In the genomic region with DNA sequence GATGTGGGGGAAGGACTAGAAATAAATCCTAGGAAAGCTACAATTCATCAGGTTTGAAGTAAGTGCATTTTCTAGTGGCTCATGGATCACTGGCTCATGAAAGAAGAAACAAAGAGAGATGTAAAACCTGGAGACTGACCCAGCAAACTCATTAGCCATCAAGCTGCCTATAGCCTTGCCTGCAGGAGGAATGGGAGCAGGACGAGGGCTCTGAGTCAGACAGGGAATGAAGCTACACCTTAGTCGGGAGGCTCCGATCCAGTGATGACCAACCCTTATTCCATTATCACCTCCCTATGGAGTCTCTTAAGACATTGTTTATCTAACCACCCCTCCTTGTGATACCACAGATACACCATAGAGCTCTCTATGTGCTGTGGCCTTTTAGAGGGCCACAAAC, we compare ENCODE assay signal across 21 cellular contexts.
DNase-seq lines count a peak whose midpoint lies in the region; ATAC-seq, FAIRE-seq and TF ChIP-seq lines count a peak whose summit lies in the region.
"Had no signal": no experiment of that assay in that cellular context is flagged by ENCODE, and none has a peak within 500 bp of the region (broad histone marks: within the 10 kb centered on the region; RNA-seq: fewer than 3 reads in every experiment).

No MANE protein-coding gene starts in this region.

- TF ChIP-seq POLR2A in HCT116 (IDR thresholded peaks at IDR 0.05; ENCODE audit: borderline replicate concordance, extremely low read depth, insufficient read depth, insufficient read length) (no peak), thyroid gland (IDR thresholded peaks at IDR 0.05) (no peak)

- DNase-seq in HCT116 (ENCODE audit: low read depth, low spot score) (no peak), bronchial epithelial cell (ENCODE audit: low read depth) (peak; percentile 61), iPS-NIHi7 (ENCODE audit: extremely low spot score) (peak; percentile 44), thyroid gland (peak; percentile 60 to 63), NCI-H2107 treated with DMSO at 0.1 percent for 48 hours (lab: John Stamatoyannopoulos, UW; ENCODE audit: unreplicated experiment) (no peak), SW 1271 (lab: John Stamatoyannopoulos, UW) (no peak)
- DNase-seq in activated CD4-positive, alpha-beta T cell treated with anti-CD3 and anti-CD28 coated beads, Interleukin-2, amount 10 ng/mL, durations not matched to agents 24 days and 14 days = no peak
- DNase-seq: H9, IMR-90, NCI-H1105 treated with DMSO at 0.1 percent for 48 hours, NCI-H1694, NCI-H2081, NCI-H2171 treated with DMSO at 0.1 percent for 48 hours, NCI-H524 treated with DMSO at 0.1 percent for 48 hours, NCI-H82, OCI-M1, Right ventricle myocardium superior had no signal

- H3K36me3 ChIP-seq in HCT116 (ENCODE audit: control insufficient read depth in 1 of 2, insufficient read depth in 2 of 2, low read length in 2 of 2) (no peaks in the 10 kb centered on the region), bronchial epithelial cell (ENCODE audit: control insufficient read depth, insufficient read depth, low read length) (no peaks in the 10 kb centered on the region), thyroid gland (no peaks in the 10 kb centered on the region)

- 0 out of 2 replicates have a peak, but pooled peaks have one; percentile 26 for ATAC-seq in HCT116
- ATAC-seq: A549 had no signal

- H3K4me2 ChIP-seq in HCT116 (ENCODE audit: low read length) = no peak overlapping the region
- H3K4me2 ChIP-seq: A549, KMS-11 had no signal

- WGBS in thyroid gland, 2 donors = 18 to 33% methylated on average over 3 of the region's 3 CpGs

- H3K9me3 ChIP-seq in HCT116 (ENCODE audit: control insufficient read depth in 1 of 2, insufficient read depth in 1 of 2, low read depth in 1 of 2, low read length in 2 of 2) = no peaks in the 10 kb centered on the region
- no peaks in the 10 kb centered on the region for H3K9me3 ChIP-seq in thyroid gland
- H3K9me3 ChIP-seq: A549 had no signal

- H3K27me3 ChIP-seq in HCT116 (ENCODE audit: insufficient read depth, low read length) (peaks cover 41% of the 10 kb centered on the region), bronchial epithelial cell (ENCODE audit: control insufficient read depth, insufficient read depth, low read length) (no peaks in the 10 kb centered on the region), thyroid gland (no peaks in the 10 kb centered on the region)

- no peaks in the 10 kb centered on the region for H3K36me3 Mint-ChIP-seq in activated CD4-positive, alpha-beta T cell treated with anti-CD3 and anti-CD28 coated beads, Interleukin-2, amount 10 ng/mL, durations not matched to agents 24 days and 14 days (ENCODE audit: low read depth)
- H3K36me3 Mint-ChIP-seq: CD14-positive monocyte had no signal

- no peaks in the 10 kb centered on the region for H3K27me3 Mint-ChIP-seq in activated CD4-positive, alpha-beta T cell treated with anti-CD3 and anti-CD28 coated beads, Interleukin-2, amount 10 ng/mL, durations not matched to agents 24 days and 14 days

- H4K20me1 ChIP-seq in HCT116 (ENCODE audit: insufficient read depth) = no peaks in the 10 kb centered on the region

- no peak overlapping the region for H3K27ac ChIP-seq in HCT116 (ENCODE audit: low read depth, low read length)
- no peak overlapping the region for H3K27ac ChIP-seq in thyroid gland
- H3K27ac ChIP-seq: A549, KMS-11 had no signal

- no peaks in the 10 kb centered on the region for H3K4me1 Mint-ChIP-seq in activated CD4-positive, alpha-beta T cell treated with anti-CD3 and anti-CD28 coated beads, Interleukin-2, amount 10 ng/mL, durations not matched to agents 24 days and 14 days
- H3K4me1 Mint-ChIP-seq: B cell had no signal

- RAD21 ChIA-PET in HCT116 (lab: Charles Lee; ENCODE audit: low non-redundant PET in 1 of 2, low total read pairs in 2 of 2, uncharacterized antibody in 2 of 2, unreplicated experiment in 2 of 2) = no interaction called here

- H3K27ac Mint-ChIP-seq in activated CD4-positive, alpha-beta T cell treated with anti-CD3 and anti-CD28 coated beads, Interleukin-2, amount 10 ng/mL, durations not matched to agents 24 days and 14 days = no peak overlapping the region
- H3K27ac Mint-ChIP-seq: B cell, CD14-positive monocyte, H9 had no signal

- intact Hi-C loops in HCT116 (cut with micrococcal nuclease) = loop anchor here (5.0 to 10.0 kb wide), 2 partner anchors 516 to 804 kb away; no protein-coding TSS in a partner anchor
- intact Hi-C loops in thyroid gland (cut with DNase I) = no loop called here
- intact Hi-C loops in activated CD4-positive, alpha-beta T cell treated with anti-CD3 and anti-CD28 coated beads, Interleukin-2, amount 10 ng/mL, durations not matched to agents 24 days and 14 days (cut with micrococcal nuclease) = no loop called here

- no TSS peak for BruUV-seq in HCT116 (replicated peaks; lab: Mats Ljungman, UMichigan)

- H3K79me2 ChIP-seq in HCT116 (ENCODE audit: insufficient read depth, low read length) = no peaks in the 10 kb centered on the region

- POLR2A ChIA-PET in HCT116 (lab: Charles Lee) = no interaction called here

- H3K4me3 ChIP-seq in HCT116 (replicated peaks in 1 of 2; ENCODE audit: low read depth in 1 of 2, low read length in 2 of 2) (no peak overlapping the region), bronchial epithelial cell (ENCODE audit: low read depth, low read length) (no peak overlapping the region), thyroid gland (replicated peaks in 1 of 3) (no peak overlapping the region)
- H3K4me3 ChIP-seq: A549 had no signal

- H3K4me1 ChIP-seq in HCT116 (ENCODE audit: control insufficient read depth in 1 of 2, insufficient read depth in 2 of 2, low read length in 2 of 2) = no peaks in the 10 kb centered on the region
- H3K4me1 ChIP-seq in thyroid gland = peaks cover 3 to 19% of the 10 kb centered on the region in 2 donors
- H3K4me1 ChIP-seq: A549 had no signal

- H3K4me3 Mint-ChIP-seq in activated CD4-positive, alpha-beta T cell treated with anti-CD3 and anti-CD28 coated beads, Interleukin-2, amount 10 ng/mL, durations not matched to agents 24 days and 14 days = no peak overlapping the region
- H3K4me3 Mint-ChIP-seq: B cell, CD14-positive monocyte, H9 had no signal

- H3K9me3 Mint-ChIP-seq in activated CD4-positive, alpha-beta T cell treated with anti-CD3 and anti-CD28 coated beads, Interleukin-2, amount 10 ng/mL, durations not matched to agents 24 days and 14 days = no peaks in the 10 kb centered on the region
- H3K9me3 Mint-ChIP-seq: H9 had no signal

- no peak for TF ChIP-seq CTCF in HCT116 (IDR thresholded peaks at IDR 0.05 in 2 of 3, conservative IDR thresholded peaks at IDR 0.05 in 1 of 3; ENCODE audit: borderline replicate concordance in 1 of 3, insufficient read depth in 1 of 3, low read depth in 2 of 3, low read length in 2 of 3)
- TF ChIP-seq CTCF in bronchial epithelial cell (IDR thresholded peaks at IDR 0.05; ENCODE audit: insufficient read depth, low read length, severe bottlenecking) = no peak
- TF ChIP-seq CTCF in thyroid gland (IDR thresholded peaks at IDR 0.05) = no peak

- H3K9me2 ChIP-seq in HCT116 (ENCODE audit: insufficient read depth) = no peaks in the 10 kb centered on the region

- FAIRE-seq in bronchial epithelial cell (lab: Jason Lieb, UNC) = no peak
- FAIRE-seq: A549 had no signal

- no peak overlapping the region for H2AFZ ChIP-seq in HCT116 (ENCODE audit: low read depth, low read length, poor library complexity, severe bottlenecking)

- TF ChIP-seq RAD21 in HCT116 (IDR thresholded peaks at IDR 0.05; ENCODE audit: low read depth) = no peak

- H3K9ac ChIP-seq in HCT116 (ENCODE audit: low read length) = no peak overlapping the region
- H3K9ac ChIP-seq: KMS-11 had no signal

- CTCF ChIA-PET in HCT116 (lab: Charles Lee) = no interaction called here

TF ChIP-seq in HCT116, 20 proteins besides CTCF, POLR2A, EP300 and RAD21:
- no peak for TF ChIP-seq SIN3A (IDR thresholded peaks at IDR 0.05; ENCODE audit: low read depth)
- TF ChIP-seq EZH2 (IDR thresholded peaks at IDR 0.05) = no peak
- TF ChIP-seq CEBPB (IDR thresholded peaks at IDR 0.05; ENCODE audit: low read depth) = no peak
- TF ChIP-seq YY1 (IDR thresholded peaks at IDR 0.05; ENCODE audit: extremely low read depth, insufficient replicate concordance, low read depth, low read length) = no peak
- no peak for TF ChIP-seq SP1 (IDR thresholded peaks at IDR 0.05; ENCODE audit: low read depth)
- TF ChIP-seq EGR1 (IDR thresholded peaks at IDR 0.05; ENCODE audit: low read depth) = no peak
- no peak for TF ChIP-seq SRF (IDR thresholded peaks at IDR 0.05; ENCODE audit: low read depth)
- TF ChIP-seq ELF1 (IDR thresholded peaks at IDR 0.05; ENCODE audit: borderline replicate concordance, low read depth) = no peak
- TF ChIP-seq TCF7L2 (IDR thresholded peaks at IDR 0.05; ENCODE audit: borderline replicate concordance, extremely low read depth, insufficient read depth, insufficient read length) = no peak
- TF ChIP-seq FOSL1 (IDR thresholded peaks at IDR 0.05; ENCODE audit: low read depth) = no peak
- no peak for TF ChIP-seq POLR2AphosphoS5 (IDR thresholded peaks at IDR 0.05; ENCODE audit: low read depth, low read length)
- TF ChIP-seq EZH2phosphoT487 (IDR thresholded peaks at IDR 0.05; ENCODE audit: borderline replicate concordance) = no peak
- no peak for TF ChIP-seq ZNF274 (IDR thresholded peaks at IDR 0.05; ENCODE audit: low read depth, low read length)
- TF ChIP-seq, protein P1, sequence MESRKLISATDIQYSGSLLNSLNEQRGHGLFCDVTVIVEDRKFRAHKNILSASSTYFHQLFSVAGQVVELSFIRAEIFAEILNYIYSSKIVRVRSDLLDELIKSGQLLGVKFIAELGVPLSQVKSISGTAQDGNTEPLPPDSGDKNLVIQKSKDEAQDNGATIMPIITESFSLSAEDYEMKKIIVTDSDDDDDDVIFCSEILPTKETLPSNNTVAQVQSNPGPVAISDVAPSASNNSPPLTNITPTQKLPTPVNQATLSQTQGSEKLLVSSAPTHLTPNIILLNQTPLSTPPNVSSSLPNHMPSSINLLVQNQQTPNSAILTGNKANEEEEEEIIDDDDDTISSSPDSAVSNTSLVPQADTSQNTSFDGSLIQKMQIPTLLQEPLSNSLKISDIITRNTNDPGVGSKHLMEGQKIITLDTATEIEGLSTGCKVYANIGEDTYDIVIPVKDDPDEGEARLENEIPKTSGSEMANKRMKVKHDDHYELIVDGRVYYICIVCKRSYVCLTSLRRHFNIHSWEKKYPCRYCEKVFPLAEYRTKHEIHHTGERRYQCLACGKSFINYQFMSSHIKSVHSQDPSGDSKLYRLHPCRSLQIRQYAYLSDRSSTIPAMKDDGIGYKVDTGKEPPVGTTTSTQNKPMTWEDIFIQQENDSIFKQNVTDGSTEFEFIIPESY (IDR thresholded peaks at IDR 0.05; ENCODE audit: extremely low read depth, insufficient replicate concordance, low read length) = no peak
TF ChIP-seq in HCT116: peak in this region for 0.

Comparison
In these comparisons a context has a peak if more than half of its experiments do, and no peak if none do; other contexts are left out.
1. DNase-seq: peak in bronchial epithelial cell (single experiment), iPS-NIHi7 (single experiment) and thyroid gland (2 of 2); none in HCT116 (single experiment), NCI-H2107 treated with DMSO at 0.1 percent for 48 hours (single experiment), activated CD4-positive, alpha-beta T cell treated with anti-CD3 and anti-CD28 coated beads, Interleukin-2, amount 10 ng/mL, durations not matched to agents 24 days and 14 days (single experiment) and SW 1271 (0 of 2).